Comparison of ENCODE assay signal across 1 cellular context in the genomic region with DNA sequence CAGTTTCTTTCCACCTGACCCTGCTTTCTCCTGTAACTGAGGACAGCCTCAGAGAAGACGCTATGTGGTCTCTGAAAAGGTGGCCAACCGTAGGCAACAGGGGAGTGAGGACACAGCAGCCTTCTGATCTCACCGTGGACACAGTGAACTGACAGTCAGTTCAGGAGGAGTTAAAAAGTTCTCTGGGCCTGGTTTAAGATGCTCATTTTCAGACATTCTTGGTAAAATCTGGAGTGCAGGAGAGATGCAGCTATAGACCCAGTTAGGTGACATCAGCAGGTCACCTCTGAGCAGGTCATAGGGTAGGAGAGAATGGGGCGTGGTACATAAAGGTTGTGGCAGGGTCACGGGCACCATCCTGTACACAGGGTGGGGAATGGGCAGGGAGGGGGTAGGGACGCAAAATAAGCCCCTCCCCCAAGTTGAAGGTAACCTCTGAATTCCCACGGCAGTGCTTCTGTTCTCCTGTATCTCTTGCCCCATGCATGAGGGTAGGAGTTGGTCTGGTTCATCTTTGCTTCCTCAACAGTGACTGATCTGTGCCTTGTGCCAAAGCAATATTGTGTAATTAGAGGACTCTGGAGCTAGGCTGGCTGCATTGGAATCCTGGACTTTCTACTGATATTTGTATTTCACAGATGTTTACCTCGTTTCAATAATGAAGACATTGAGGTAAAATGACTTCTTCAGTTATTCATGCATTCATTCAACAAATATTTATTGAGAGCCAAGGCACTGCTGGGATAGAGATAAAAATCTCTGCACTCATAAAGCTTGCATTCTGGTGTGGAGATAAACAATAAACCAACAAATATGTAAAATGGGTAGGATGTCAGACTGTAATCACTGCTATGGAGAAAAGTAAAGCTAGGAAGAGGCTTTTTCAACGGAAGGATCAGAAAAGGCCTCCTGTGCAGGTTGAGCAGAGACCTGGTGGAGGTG.
TF ChIP-seq lines count a peak whose summit lies in the region.

No MANE protein-coding gene starts in this region.

TF ChIP-seq in HepG2, 621 proteins besides CTCF, POLR2A, EP300 and RAD21 (continued from another document and continues in another):
- TF ChIP-seq REST (IDR thresholded peaks at IDR 0.05; ENCODE audit: borderline replicate concordance in 1 of 2, low read depth in 1 of 2, low read length in 2 of 2), result no peak
- TF ChIP-seq TAF15 (IDR thresholded peaks at IDR 0.05; ENCODE audit: low read depth, low read length, poor library complexity, severe bottlenecking), result no peak
- peak; percentile 93 for TF ChIP-seq GFI1 (CRISPR knock-in tag; IDR thresholded peaks at IDR 0.05; ENCODE audit: borderline replicate concordance)
- TF ChIP-seq ZNF652 (CRISPR knock-in tag; IDR thresholded peaks at IDR 0.05; ENCODE audit: borderline replicate concordance, low read depth), result no peak; the same call in 1 of the 2 replicates
- TF ChIP-seq, protein P1, sequence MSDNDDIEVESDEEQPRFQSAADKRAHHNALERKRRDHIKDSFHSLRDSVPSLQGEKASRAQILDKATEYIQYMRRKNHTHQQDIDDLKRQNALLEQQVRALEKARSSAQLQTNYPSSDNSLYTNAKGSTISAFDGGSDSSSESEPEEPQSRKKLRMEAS (IDR thresholded peaks at IDR 0.05), result peak; percentile 11; the same call in 1 of the 2 replicates
- no peak for TF ChIP-seq SNAI1 (CRISPR knock-in tag; IDR thresholded peaks at IDR 0.05; ENCODE audit: borderline replicate concordance)
- no peak; the same call in 1 of the 2 replicates for TF ChIP-seq ZNF607 (CRISPR knock-in tag; IDR thresholded peaks at IDR 0.05; ENCODE audit: borderline replicate concordance)
- TF ChIP-seq TERF1 (CRISPR knock-in tag; IDR thresholded peaks at IDR 0.05), result no peak
- TF ChIP-seq ZBTB46 (CRISPR knock-in tag; IDR thresholded peaks at IDR 0.05; ENCODE audit: borderline replicate concordance), result no peak
- TF ChIP-seq, protein P2, sequence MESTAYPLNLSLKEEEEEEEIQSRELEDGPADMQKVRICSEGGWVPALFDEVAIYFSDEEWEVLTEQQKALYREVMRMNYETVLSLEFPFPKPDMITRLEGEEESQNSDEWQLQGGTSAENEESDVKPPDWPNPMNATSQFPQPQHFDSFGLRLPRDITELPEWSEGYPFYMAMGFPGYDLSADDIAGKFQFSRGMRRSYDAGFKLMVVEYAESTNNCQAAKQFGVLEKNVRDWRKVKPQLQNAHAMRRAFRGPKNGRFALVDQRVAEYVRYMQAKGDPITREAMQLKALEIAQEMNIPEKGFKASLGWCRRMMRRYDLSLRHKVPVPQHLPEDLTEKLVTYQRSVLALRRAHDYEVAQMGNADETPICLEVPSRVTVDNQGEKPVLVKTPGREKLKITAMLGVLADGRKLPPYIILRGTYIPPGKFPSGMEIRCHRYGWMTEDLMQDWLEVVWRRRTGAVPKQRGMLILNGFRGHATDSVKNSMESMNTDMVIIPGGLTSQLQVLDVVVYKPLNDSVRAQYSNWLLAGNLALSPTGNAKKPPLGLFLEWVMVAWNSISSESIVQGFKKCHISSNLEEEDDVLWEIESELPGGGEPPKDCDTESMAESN (CRISPR knock-in tag; conservative IDR thresholded peaks at IDR 0.05), result 0 out of 2 replicates have a peak, but pooled peaks have one; percentile 32
- TF ChIP-seq MTERF4 (CRISPR knock-in tag; IDR thresholded peaks at IDR 0.05), result no peak
- TF ChIP-seq PHF21A (CRISPR knock-in tag; IDR thresholded peaks at IDR 0.05), result peak; percentile 30
- no peak for TF ChIP-seq ZFP90 (CRISPR knock-in tag; IDR thresholded peaks at IDR 0.05; ENCODE audit: borderline replicate concordance)
- TF ChIP-seq IRX3 (CRISPR knock-in tag; IDR thresholded peaks at IDR 0.05; ENCODE audit: borderline replicate concordance, low read depth), result no peak
- no peak for TF ChIP-seq ZNF674 (CRISPR knock-in tag; IDR thresholded peaks at IDR 0.05; ENCODE audit: low read depth)
- no peak for TF ChIP-seq ZFP62 (CRISPR knock-in tag; IDR thresholded peaks at IDR 0.05)
- TF ChIP-seq, protein P3, sequence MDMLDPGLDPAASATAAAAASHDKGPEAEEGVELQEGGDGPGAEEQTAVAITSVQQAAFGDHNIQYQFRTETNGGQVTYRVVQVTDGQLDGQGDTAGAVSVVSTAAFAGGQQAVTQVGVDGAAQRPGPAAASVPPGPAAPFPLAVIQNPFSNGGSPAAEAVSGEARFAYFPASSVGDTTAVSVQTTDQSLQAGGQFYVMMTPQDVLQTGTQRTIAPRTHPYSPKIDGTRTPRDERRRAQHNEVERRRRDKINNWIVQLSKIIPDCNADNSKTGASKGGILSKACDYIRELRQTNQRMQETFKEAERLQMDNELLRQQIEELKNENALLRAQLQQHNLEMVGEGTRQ (IDR thresholded peaks at IDR 0.05; ENCODE audit: low read depth, low read length), result no peak
- TF ChIP-seq, protein P3 (CRISPR knock-in tag; IDR thresholded peaks at IDR 0.05; ENCODE audit: borderline replicate concordance), result no peak
- no peak for TF ChIP-seq RBAK (CRISPR knock-in tag; IDR thresholded peaks at IDR 0.05)
- no peak for TF ChIP-seq SCMH1 (CRISPR knock-in tag; IDR thresholded peaks at IDR 0.05; ENCODE audit: borderline replicate concordance)
- no peak for TF ChIP-seq ZNF883 (CRISPR knock-in tag; IDR thresholded peaks at IDR 0.05; ENCODE audit: not compliant biosample characterization)
- peak; percentile 69; the same call in 1 of the 2 replicates for TF ChIP-seq TARDBP (CRISPR knock-in tag; IDR thresholded peaks at IDR 0.05)
- peak; percentile 56 for TF ChIP-seq TCF7 (IDR thresholded peaks at IDR 0.05; ENCODE audit: low read depth)
- no peak for TF ChIP-seq KLF6 (CRISPR knock-in tag; IDR thresholded peaks at IDR 0.05)
- TF ChIP-seq MZF1 (CRISPR knock-in tag; IDR thresholded peaks at IDR 0.05; ENCODE audit: borderline replicate concordance), result no peak
- TF ChIP-seq ZMYM2 (CRISPR knock-in tag; IDR thresholded peaks at IDR 0.05), result peak; percentile 49; the same call in 1 of the 2 replicates
- no peak for TF ChIP-seq CENPBD1 (CRISPR knock-in tag; IDR thresholded peaks at IDR 0.05; ENCODE audit: borderline replicate concordance, low read depth)
- TF ChIP-seq NR2C2 (CRISPR knock-in tag; IDR thresholded peaks at IDR 0.05; ENCODE audit: borderline replicate concordance), result peak; percentile 87
- TF ChIP-seq RFX5 (IDR thresholded peaks at IDR 0.05; ENCODE audit: low read depth, low read length), result no peak
- TF ChIP-seq ZNF790 (CRISPR knock-in tag; IDR thresholded peaks at IDR 0.05; ENCODE audit: borderline replicate concordance), result no peak
- TF ChIP-seq, protein P4, sequence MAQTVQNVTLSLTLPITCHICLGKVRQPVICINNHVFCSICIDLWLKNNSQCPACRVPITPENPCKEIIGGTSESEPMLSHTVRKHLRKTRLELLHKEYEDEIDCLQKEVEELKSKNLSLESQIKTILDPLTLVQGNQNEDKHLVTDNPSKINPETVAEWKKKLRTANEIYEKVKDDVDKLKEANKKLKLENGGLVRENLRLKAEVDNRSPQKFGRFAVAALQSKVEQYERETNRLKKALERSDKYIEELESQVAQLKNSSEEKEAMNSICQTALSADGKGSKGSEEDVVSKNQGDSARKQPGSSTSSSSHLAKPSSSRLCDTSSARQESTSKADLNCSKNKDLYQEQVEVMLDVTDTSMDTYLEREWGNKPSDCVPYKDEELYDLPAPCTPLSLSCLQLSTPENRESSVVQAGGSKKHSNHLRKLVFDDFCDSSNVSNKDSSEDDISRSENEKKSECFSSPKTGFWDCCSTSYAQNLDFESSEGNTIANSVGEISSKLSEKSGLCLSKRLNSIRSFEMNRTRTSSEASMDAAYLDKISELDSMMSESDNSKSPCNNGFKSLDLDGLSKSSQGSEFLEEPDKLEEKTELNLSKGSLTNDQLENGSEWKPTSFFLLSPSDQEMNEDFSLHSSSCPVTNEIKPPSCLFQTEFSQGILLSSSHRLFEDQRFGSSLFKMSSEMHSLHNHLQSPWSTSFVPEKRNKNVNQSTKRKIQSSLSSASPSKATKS (CRISPR knock-in tag; IDR thresholded peaks at IDR 0.05), result no peak
- TF ChIP-seq NCOA5 (CRISPR knock-in tag; IDR thresholded peaks at IDR 0.05), result no peak
- no peak for TF ChIP-seq SMAD9 (CRISPR knock-in tag; IDR thresholded peaks at IDR 0.05)
- TF ChIP-seq, protein P5, sequence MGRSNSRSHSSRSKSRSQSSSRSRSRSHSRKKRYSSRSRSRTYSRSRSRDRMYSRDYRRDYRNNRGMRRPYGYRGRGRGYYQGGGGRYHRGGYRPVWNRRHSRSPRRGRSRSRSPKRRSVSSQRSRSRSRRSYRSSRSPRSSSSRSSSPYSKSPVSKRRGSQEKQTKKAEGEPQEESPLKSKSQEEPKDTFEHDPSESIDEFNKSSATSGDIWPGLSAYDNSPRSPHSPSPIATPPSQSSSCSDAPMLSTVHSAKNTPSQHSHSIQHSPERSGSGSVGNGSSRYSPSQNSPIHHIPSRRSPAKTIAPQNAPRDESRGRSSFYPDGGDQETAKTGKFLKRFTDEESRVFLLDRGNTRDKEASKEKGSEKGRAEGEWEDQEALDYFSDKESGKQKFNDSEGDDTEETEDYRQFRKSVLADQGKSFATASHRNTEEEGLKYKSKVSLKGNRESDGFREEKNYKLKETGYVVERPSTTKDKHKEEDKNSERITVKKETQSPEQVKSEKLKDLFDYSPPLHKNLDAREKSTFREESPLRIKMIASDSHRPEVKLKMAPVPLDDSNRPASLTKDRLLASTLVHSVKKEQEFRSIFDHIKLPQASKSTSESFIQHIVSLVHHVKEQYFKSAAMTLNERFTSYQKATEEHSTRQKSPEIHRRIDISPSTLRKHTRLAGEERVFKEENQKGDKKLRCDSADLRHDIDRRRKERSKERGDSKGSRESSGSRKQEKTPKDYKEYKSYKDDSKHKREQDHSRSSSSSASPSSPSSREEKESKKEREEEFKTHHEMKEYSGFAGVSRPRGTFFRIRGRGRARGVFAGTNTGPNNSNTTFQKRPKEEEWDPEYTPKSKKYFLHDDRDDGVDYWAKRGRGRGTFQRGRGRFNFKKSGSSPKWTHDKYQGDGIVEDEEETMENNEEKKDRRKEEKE (IDR thresholded peaks at IDR 0.05), result no peak
- no peak for TF ChIP-seq CC2D1A (CRISPR knock-in tag; IDR thresholded peaks at IDR 0.05)
- TF ChIP-seq NONO (IDR thresholded peaks at IDR 0.05), result no peak
- TF ChIP-seq NONO (CRISPR knock-in tag; conservative IDR thresholded peaks at IDR 0.05), result no peak; the same call in 1 of the 2 replicates
- no peak for TF ChIP-seq SMARCE1 (IDR thresholded peaks at IDR 0.05; ENCODE audit: borderline replicate concordance)
- TF ChIP-seq FOXK1 (CRISPR knock-in tag; IDR thresholded peaks at IDR 0.05; ENCODE audit: borderline replicate concordance, low read depth), result no peak
